ENCODE assay signal across 8 cellular contexts in the genomic region with DNA sequence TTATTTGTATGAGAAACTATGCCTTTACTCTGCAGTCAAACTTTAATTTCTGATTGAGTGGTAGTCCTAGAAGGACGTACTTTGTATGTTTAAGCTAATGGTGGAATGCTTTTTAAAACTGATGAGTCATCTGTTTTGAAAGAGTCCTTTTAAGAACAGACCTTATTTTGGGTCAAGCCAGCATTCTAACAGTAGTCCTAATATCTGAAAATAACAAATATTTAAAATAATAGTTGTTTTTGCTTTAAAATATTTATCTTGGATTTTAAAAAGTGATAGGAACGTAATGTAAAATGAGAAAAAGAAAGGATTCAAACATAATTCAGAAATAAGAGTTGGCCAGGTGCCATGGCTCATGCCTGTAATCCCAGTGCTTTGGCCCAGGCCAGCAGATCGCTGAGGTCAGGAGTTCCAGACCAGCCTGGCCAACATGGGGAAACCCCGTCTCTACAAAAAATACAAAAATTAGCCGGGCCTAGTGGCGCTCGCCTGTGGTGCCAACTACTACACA. TPM values are rescaled to one million over a fixed set of nuclear protein-coding genes. Genes with fewer than 3 reads are reported as not detected.
DNase-seq lines count a peak whose midpoint lies in the region; ATAC-seq lines count a peak whose summit lies in the region.

No MANE protein-coding gene starts in this region.

- H3K4me3 Mint-ChIP-seq in activated T-helper 17 cell treated with anti-CD3 and anti-CD28 coated beads, Interleukin-2, amount 50 U/mL, for 72 hours = peak overlapping the region; percentile 88

- H3K27ac Mint-ChIP-seq in activated T-helper 17 cell treated with anti-CD3 and anti-CD28 coated beads, Interleukin-2, amount 50 U/mL, for 72 hours = no peak overlapping the region

- H3K27me3 Mint-ChIP-seq in activated T-helper 17 cell treated with anti-CD3 and anti-CD28 coated beads, Interleukin-2, amount 50 U/mL, for 72 hours = no peaks in the 10 kb centered on the region

- ATAC-seq in activated T-helper 17 cell treated with anti-CD3 and anti-CD28 coated beads, Interleukin-2, amount 50 U/mL, for 72 hours (replicated peaks) = no peak
- ATAC-seq in HG03457 (IDR thresholded peaks at IDR 0.05; ENCODE audit: unreplicated experiment) = no peak

- no peaks in the 10 kb centered on the region for H3K9me3 ChIP-seq in iPS-18a (ENCODE audit: control insufficient read depth, low read depth, low read length)

- H3K9me3 Mint-ChIP-seq in activated T-helper 17 cell treated with anti-CD3 and anti-CD28 coated beads, Interleukin-2, amount 50 U/mL, for 72 hours = no peaks in the 10 kb centered on the region

- H3K4me1 Mint-ChIP-seq in activated T-helper 17 cell treated with anti-CD3 and anti-CD28 coated beads, Interleukin-2, amount 50 U/mL, for 72 hours = peaks cover 19% of the 10 kb centered on the region

- H3K4me1 ChIP-seq in iPS-18a (ENCODE audit: control insufficient read depth, low read depth, low read length) = peaks cover 12% of the 10 kb centered on the region

- peaks cover 24% of the 10 kb centered on the region for H3K27me3 ChIP-seq in iPS-18a (ENCODE audit: control insufficient read depth, insufficient read depth, low read length)

- no peak overlapping the region for H3K27ac ChIP-seq in iPS-18a (ENCODE audit: low read length)

- peak overlapping the region; percentile 66 for H3K4me3 ChIP-seq in iPS-18a (ENCODE audit: low read length)

- peak; percentile 12 for DNase-seq in Ammon's horn (ENCODE audit: low spot score)
- peak; percentile 43 for DNase-seq in HT-29 (ENCODE audit: low spot score)
- peak; percentile 47 for DNase-seq in stromal cell of bone marrow (ENCODE audit: low read depth)
- no peak for DNase-seq in NCI-H774 (lab: John Stamatoyannopoulos, UW)
- no peak for DNase-seq in activated CD4-positive, alpha-beta T cell treated with anti-CD3 and anti-CD28 coated beads, Interleukin-2, amount 50 U/mL, for 1 hour

- H3K36me3 ChIP-seq in iPS-18a (ENCODE audit: control insufficient read depth, low read depth, low read length) = peaks cover 3% of the 10 kb centered on the region

- H3K9ac ChIP-seq in iPS-18a (ENCODE audit: low read length) = no peak overlapping the region

- peaks cover 30% of the 10 kb centered on the region for H3K36me3 Mint-ChIP-seq in activated T-helper 17 cell treated with anti-CD3 and anti-CD28 coated beads, Interleukin-2, amount 50 U/mL, for 72 hours (ENCODE audit: low read depth)

RNA-seq across cellular contexts. Expression of gene LRRC58, which starts 1.3 kb away (rescaled TPM):
- total RNA-seq in HT-29 (2014; rRNA removed; shearing (Covaris generic)) = 15.3 and 15.7 TPM in 2 replicates
- 10 to 100 TPM; 20.1 to 33.8 TPM for total RNA-seq in activated T-helper 17 cell treated with anti-CD3 and anti-CD28 coated beads, Interleukin-2, amount 50 U/mL, for 72 hours

Comparison
In these comparisons a context has a peak if more than half of its experiments do, and no peak if none do; other contexts are left out.
1. DNase-seq: peak in Ammon's horn (single experiment), HT-29 (single experiment) and stromal cell of bone marrow (single experiment); none in NCI-H774 (single experiment) and activated CD4-positive, alpha-beta T cell treated with anti-CD3 and anti-CD28 coated beads, Interleukin-2, amount 50 U/mL, for 1 hour (single experiment).